In the genomic region with DNA sequence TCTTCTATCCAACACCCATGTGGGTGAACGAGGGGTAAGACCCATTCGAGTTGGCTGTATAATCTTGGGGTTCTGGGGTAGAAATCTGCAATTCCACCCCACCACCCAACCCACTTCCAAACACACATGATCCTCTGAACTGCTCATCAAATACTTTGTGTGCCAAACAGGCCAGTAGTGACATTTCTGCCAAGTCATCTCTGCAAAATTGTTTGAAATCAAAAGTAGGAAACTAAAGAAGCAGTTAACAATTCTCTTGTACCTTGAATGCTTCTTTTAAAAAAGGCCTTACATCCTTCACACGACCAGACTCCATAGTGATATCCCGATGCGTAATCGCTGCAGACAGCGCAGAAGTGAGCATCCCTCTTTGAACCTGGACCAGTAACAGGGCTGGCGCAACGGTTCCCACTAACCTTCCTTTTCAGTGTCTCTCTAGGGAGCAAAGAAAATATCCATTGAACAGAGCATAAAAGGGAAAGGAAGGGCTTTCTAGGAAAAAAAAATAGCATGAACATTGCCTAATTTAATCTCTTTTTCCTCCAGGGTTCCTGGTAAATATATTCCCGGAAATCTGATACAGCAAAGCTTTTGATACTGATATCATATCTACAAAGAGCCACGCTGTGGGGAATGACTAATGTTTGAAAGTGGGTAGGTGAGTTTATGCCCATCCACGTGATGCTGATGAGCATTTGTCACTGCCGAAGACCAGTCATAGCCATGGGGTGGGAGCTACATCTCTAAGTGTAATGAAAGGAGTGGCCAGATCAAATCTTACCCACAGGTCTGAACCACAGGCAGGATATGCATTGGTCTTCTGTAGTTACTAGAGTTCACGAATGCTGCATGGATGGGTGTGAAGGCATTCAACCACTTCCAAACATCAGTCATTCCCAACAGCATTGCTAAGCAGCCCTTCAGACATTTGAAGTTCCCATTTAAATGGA, we compare ENCODE assay signal across 14 cellular contexts. TPM values are rescaled to one million over a fixed set of nuclear protein-coding genes. Genes with fewer than 3 reads are reported as not detected.
DNase-seq lines count a peak whose midpoint lies in the region; ATAC-seq and TF ChIP-seq lines count a peak whose summit lies in the region.
"Had no signal": no experiment of that assay in that cellular context is flagged by ENCODE, and none has a peak within 500 bp of the region (broad histone marks: within the 10 kb centered on the region; RNA-seq: fewer than 3 reads in every experiment).

No MANE protein-coding gene starts in this region.

- H3K4me3 Mint-ChIP-seq in osteocyte (ENCODE audit: unreplicated experiment): no peak overlapping the region

- peaks cover 3% of the 10 kb centered on the region; the same call in 1 of the 2 replicates for H3K4me1 ChIP-seq in DND-41 (ENCODE audit: insufficient read depth, low read length)
- H3K4me1 ChIP-seq in ovary (ENCODE audit: insufficient read depth): no peaks in the 10 kb centered on the region
- no peaks in the 10 kb centered on the region for H3K4me1 ChIP-seq in tibial artery
- H3K4me1 ChIP-seq: heart right ventricle, psoas muscle had no signal

- no peak overlapping the region for H3K4me2 ChIP-seq in DND-41 (ENCODE audit: insufficient read depth, low read length)

- DNase-seq in DND-41 (no peak), NCI-H226 (peak; percentile 59), amniotic epithelial cell (ENCODE audit: low read depth) (peak; percentile 67), osteocyte (ENCODE audit: extremely low spot score, unreplicated experiment) (peak; percentile 40), ovary (no peak), NCI-H1092 (lab: John Stamatoyannopoulos, UW) (no peak), lower leg skin (ENCODE audit: low spot score in 2 of 2) (no peak), tibial artery (no peak)
- DNase-seq: activated gamma-delta T cell treated with Interleukin-2 at 50 U/mL for 16 hours, C1 segment of cervical spinal cord, heart right ventricle, mesenchymal stem cell, psoas muscle, RPMI8226 had no signal

- H3K4me3 ChIP-seq in DND-41 (ENCODE audit: low read depth in 1 of 2, low read length in 2 of 2) (no peak overlapping the region), ovary (no peak overlapping the region), lower leg skin (ENCODE audit: low read depth, poor library complexity, severe bottlenecking) (no peak overlapping the region), tibial artery (no peak overlapping the region)
- H3K4me3 ChIP-seq: heart right ventricle, psoas muscle had no signal

- intact Hi-C loops in ovary (cut with DNase I) (no loop called here), lower leg skin (cut with DNase I; ENCODE audit: low total_unique reads) (no loop called here), tibial artery (cut with DNase I; ENCODE audit: low total_unique reads) (no loop called here)

- no peaks in the 10 kb centered on the region for H3K36me3 Mint-ChIP-seq in osteocyte (ENCODE audit: unreplicated experiment)

- H3K36me3 ChIP-seq in DND-41 (ENCODE audit: insufficient read depth, low read length) (no peaks in the 10 kb centered on the region), ovary (no peaks in the 10 kb centered on the region), tibial artery (no peaks in the 10 kb centered on the region)
- H3K36me3 ChIP-seq: heart right ventricle had no signal

- TF ChIP-seq EP300 in ovary (IDR thresholded peaks at IDR 0.05): no peak

- no peak overlapping the region for H3K9ac ChIP-seq in DND-41 (ENCODE audit: low read depth, low read length)

- no peak overlapping the region for H3K27ac ChIP-seq in DND-41 (ENCODE audit: low read length)
- H3K27ac ChIP-seq in ovary: no peak overlapping the region
- H3K27ac ChIP-seq in tibial artery: no peak overlapping the region
- H3K27ac ChIP-seq: heart right ventricle, psoas muscle had no signal

- H3K9me3 ChIP-seq in DND-41 (ENCODE audit: insufficient read depth, low read length, severe bottlenecking): no peaks in the 10 kb centered on the region
- H3K9me3 ChIP-seq in ovary: no peaks in the 10 kb centered on the region
- no peaks in the 10 kb centered on the region for H3K9me3 ChIP-seq in tibial artery
- H3K9me3 ChIP-seq: heart right ventricle, psoas muscle had no signal

- H3K27me3 Mint-ChIP-seq in osteocyte (ENCODE audit: unreplicated experiment): peaks cover 12% of the 10 kb centered on the region

- H3K27me3 ChIP-seq in DND-41 (ENCODE audit: insufficient read depth, low read length, poor library complexity): no peaks in the 10 kb centered on the region
- H3K27me3 ChIP-seq in ovary: no peaks in the 10 kb centered on the region
- no peaks in the 10 kb centered on the region for H3K27me3 ChIP-seq in tibial artery
- H3K27me3 ChIP-seq: heart right ventricle had no signal

- H3K4me1 Mint-ChIP-seq in osteocyte (ENCODE audit: unreplicated experiment): peaks cover 14% of the 10 kb centered on the region

- H3K9me3 Mint-ChIP-seq in osteocyte (ENCODE audit: unreplicated experiment): no peaks in the 10 kb centered on the region

- 0 out of 3 replicates have a peak, but pooled peaks have one; percentile 33 for ATAC-seq in DND-41 (ENCODE audit: insufficient read depth, low read depth)
- ATAC-seq: heart right ventricle, psoas muscle had no signal

- TF ChIP-seq CTCF in DND-41 (IDR thresholded peaks at IDR 0.05; ENCODE audit: borderline replicate concordance, extremely low read depth, low read length, poor library complexity, severe bottlenecking) (no peak), osteocyte (IDR thresholded peaks at IDR 0.05) (no peak), ovary (IDR thresholded peaks at IDR 0.05) (no peak), lower leg skin (IDR thresholded peaks at IDR 0.05) (no peak), tibial artery (IDR thresholded peaks at IDR 0.05) (no peak)

- H4K20me1 ChIP-seq in DND-41 (ENCODE audit: insufficient read depth, low read length): no peaks in the 10 kb centered on the region

- no peaks in the 10 kb centered on the region for H3K79me2 ChIP-seq in DND-41 (ENCODE audit: insufficient read depth, low read length)

- no peak for TF ChIP-seq POLR2A in ovary (IDR thresholded peaks at IDR 0.05)
- TF ChIP-seq POLR2A in lower leg skin (IDR thresholded peaks at IDR 0.05): no peak

- H2AFZ ChIP-seq in DND-41 (ENCODE audit: low read depth, low read length): no peak overlapping the region

- 92% methylated on average over 14 of the region's 14 CpGs for WGBS in ovary, 3 donors
- 71 to 72% methylated on average over 14 of the region's 14 CpGs for WGBS in lower leg skin, 2 donors

- no peak overlapping the region for H3K27ac Mint-ChIP-seq in osteocyte (ENCODE audit: unreplicated experiment)

RNA-seq across cellular contexts. Expression of a gene that starts 14.2 kb away (rescaled TPM):
- total RNA-seq in osteocyte: 0.16 and 0.18 TPM in 2 replicates
- 10 to 100 TPM in 5 of 7 donors, 1 to 10 TPM in 2; 7.7 to 26.2 (median 22.3) TPM for total RNA-seq in ovary
- polyA plus RNA-seq in ovary: 1 to 10 TPM; 5.1 TPM
- total RNA-seq in lower leg skin: under 1 TPM; 0.08 to 0.65 (median 0.22) TPM

Comparison
In these comparisons a context has a peak if more than half of its experiments do, and no peak if none do; other contexts are left out.
1. DNase-seq: peak in NCI-H226 (single experiment), amniotic epithelial cell (single experiment) and osteocyte (single experiment); none in DND-41 (single experiment), ovary (0 of 5), NCI-H1092 (single experiment), lower leg skin (0 of 2) and tibial artery (0 of 2).